In the genomic region with DNA sequence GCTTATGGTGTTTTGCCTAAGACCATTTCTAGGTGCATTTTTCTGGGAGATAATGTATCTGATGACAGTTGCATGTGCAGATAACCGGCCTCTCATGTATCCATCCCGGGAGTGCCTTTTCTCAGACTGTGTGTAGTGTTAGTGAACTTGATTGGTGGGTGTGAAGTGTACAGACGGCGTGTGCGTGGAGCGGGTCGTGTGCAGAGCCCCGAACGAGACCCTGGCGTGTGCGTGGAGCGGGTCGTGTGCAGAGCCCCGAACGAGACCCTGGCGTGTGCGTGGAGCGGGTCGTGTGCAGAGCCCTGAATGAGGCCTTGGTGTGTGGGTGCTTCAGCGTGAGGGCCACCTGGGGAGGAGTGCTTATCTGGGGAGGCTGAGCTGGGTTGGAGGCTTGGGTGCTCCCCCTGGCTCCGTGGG, we compare ENCODE assay signal across 1 cellular context.
A peak's percentile ranks its signal among the peaks of the same experiment; 100 is the strongest.
TF ChIP-seq lines count a peak whose summit lies in the region.

No MANE protein-coding gene starts in this region.

TF ChIP-seq in K562, 482 proteins besides CTCF, POLR2A, EP300 and RAD21 (continued from another document and continues in another):
- TF ChIP-seq STAT6 (CRISPR knock-in tag; IDR thresholded peaks at IDR 0.05): no peak
- no peak for TF ChIP-seq MLX (CRISPR knock-in tag; conservative IDR thresholded peaks at IDR 0.05)
- TF ChIP-seq SREBF1 (IDR thresholded peaks at IDR 0.05; ENCODE audit: borderline replicate concordance, low read depth, low read length): no peak
- TF ChIP-seq TEAD2 (tag; IDR thresholded peaks at IDR 0.05): no peak
- TF ChIP-seq ZNF507 (tag; conservative IDR thresholded peaks at IDR 0.05): no peak
- TF ChIP-seq U2AF2 (optimal IDR thresholded peaks at IDR 0.05; ENCODE audit: low read depth, low read length): no peak
- peak; percentile 86 for TF ChIP-seq TAL1 (IDR thresholded peaks at IDR 0.05)
- TF ChIP-seq WHSC1 (IDR thresholded peaks at IDR 0.05; ENCODE audit: low read length): no peak
- TF ChIP-seq SMARCA4 (IDR thresholded peaks at IDR 0.05): peak; percentile 82
- TF ChIP-seq THRA (IDR thresholded peaks at IDR 0.05): no peak
- no peak for TF ChIP-seq TAF15 (IDR thresholded peaks at IDR 0.05; ENCODE audit: low read depth, low read length)
- TF ChIP-seq ZNF584 (CRISPR knock-in tag; IDR thresholded peaks at IDR 0.05; ENCODE audit: low read depth): no peak
- TF ChIP-seq, protein P1, sequence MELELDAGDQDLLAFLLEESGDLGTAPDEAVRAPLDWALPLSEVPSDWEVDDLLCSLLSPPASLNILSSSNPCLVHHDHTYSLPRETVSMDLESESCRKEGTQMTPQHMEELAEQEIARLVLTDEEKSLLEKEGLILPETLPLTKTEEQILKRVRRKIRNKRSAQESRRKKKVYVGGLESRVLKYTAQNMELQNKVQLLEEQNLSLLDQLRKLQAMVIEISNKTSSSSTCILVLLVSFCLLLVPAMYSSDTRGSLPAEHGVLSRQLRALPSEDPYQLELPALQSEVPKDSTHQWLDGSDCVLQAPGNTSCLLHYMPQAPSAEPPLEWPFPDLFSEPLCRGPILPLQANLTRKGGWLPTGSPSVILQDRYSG (tag; conservative IDR thresholded peaks at IDR 0.05; ENCODE audit: low read depth): no peak
- TF ChIP-seq ZSCAN29 (IDR thresholded peaks at IDR 0.05): no peak
- peak; percentile 65 for TF ChIP-seq MEIS2 (IDR thresholded peaks at IDR 0.05; ENCODE audit: partially characterized antibody)
- no peak for TF ChIP-seq NFE2 (IDR thresholded peaks at IDR 0.05; ENCODE audit: low read depth)
- TF ChIP-seq, protein P2, sequence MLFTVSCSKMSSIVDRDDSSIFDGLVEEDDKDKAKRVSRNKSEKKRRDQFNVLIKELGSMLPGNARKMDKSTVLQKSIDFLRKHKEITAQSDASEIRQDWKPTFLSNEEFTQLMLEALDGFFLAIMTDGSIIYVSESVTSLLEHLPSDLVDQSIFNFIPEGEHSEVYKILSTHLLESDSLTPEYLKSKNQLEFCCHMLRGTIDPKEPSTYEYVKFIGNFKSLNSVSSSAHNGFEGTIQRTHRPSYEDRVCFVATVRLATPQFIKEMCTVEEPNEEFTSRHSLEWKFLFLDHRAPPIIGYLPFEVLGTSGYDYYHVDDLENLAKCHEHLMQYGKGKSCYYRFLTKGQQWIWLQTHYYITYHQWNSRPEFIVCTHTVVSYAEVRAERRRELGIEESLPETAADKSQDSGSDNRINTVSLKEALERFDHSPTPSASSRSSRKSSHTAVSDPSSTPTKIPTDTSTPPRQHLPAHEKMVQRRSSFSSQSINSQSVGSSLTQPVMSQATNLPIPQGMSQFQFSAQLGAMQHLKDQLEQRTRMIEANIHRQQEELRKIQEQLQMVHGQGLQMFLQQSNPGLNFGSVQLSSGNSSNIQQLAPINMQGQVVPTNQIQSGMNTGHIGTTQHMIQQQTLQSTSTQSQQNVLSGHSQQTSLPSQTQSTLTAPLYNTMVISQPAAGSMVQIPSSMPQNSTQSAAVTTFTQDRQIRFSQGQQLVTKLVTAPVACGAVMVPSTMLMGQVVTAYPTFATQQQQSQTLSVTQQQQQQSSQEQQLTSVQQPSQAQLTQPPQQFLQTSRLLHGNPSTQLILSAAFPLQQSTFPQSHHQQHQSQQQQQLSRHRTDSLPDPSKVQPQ (CRISPR knock-in tag; IDR thresholded peaks at IDR 0.05; ENCODE audit: borderline replicate concordance): no peak
- no peak for TF ChIP-seq NR2F6 (CRISPR knock-in tag; IDR thresholded peaks at IDR 0.05)
- no peak for TF ChIP-seq JUNB (CRISPR knock-in tag; conservative IDR thresholded peaks at IDR 0.05)
- 0 out of 2 replicates have a peak, but pooled peaks have one; percentile 22 for TF ChIP-seq MEF2D (tag; conservative IDR thresholded peaks at IDR 0.05; ENCODE audit: low read depth)
- peak; percentile 91 for TF ChIP-seq ARID1B (IDR thresholded peaks at IDR 0.05)
- TF ChIP-seq, protein P3, sequence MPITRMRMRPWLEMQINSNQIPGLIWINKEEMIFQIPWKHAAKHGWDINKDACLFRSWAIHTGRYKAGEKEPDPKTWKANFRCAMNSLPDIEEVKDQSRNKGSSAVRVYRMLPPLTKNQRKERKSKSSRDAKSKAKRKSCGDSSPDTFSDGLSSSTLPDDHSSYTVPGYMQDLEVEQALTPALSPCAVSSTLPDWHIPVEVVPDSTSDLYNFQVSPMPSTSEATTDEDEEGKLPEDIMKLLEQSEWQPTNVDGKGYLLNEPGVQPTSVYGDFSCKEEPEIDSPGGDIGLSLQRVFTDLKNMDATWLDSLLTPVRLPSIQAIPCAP (CRISPR knock-in tag; IDR thresholded peaks at IDR 0.05; ENCODE audit: borderline replicate concordance): no peak
- no peak for TF ChIP-seq NKRF (IDR thresholded peaks at IDR 0.05; ENCODE audit: borderline replicate concordance)
- TF ChIP-seq ZNF740 (CRISPR knock-in tag; IDR thresholded peaks at IDR 0.05): no peak
- TF ChIP-seq ZNF740 (tag; IDR thresholded peaks at IDR 0.05): no peak
- TF ChIP-seq ZNF165 (CRISPR knock-in tag; IDR thresholded peaks at IDR 0.05; ENCODE audit: borderline replicate concordance): no peak
- no peak for TF ChIP-seq SIX5 (IDR thresholded peaks at IDR 0.05; ENCODE audit: borderline replicate concordance in 1 of 2, insufficient read depth in 1 of 2, low read depth in 1 of 2, low read length in 2 of 2)
- TF ChIP-seq, protein P4, sequence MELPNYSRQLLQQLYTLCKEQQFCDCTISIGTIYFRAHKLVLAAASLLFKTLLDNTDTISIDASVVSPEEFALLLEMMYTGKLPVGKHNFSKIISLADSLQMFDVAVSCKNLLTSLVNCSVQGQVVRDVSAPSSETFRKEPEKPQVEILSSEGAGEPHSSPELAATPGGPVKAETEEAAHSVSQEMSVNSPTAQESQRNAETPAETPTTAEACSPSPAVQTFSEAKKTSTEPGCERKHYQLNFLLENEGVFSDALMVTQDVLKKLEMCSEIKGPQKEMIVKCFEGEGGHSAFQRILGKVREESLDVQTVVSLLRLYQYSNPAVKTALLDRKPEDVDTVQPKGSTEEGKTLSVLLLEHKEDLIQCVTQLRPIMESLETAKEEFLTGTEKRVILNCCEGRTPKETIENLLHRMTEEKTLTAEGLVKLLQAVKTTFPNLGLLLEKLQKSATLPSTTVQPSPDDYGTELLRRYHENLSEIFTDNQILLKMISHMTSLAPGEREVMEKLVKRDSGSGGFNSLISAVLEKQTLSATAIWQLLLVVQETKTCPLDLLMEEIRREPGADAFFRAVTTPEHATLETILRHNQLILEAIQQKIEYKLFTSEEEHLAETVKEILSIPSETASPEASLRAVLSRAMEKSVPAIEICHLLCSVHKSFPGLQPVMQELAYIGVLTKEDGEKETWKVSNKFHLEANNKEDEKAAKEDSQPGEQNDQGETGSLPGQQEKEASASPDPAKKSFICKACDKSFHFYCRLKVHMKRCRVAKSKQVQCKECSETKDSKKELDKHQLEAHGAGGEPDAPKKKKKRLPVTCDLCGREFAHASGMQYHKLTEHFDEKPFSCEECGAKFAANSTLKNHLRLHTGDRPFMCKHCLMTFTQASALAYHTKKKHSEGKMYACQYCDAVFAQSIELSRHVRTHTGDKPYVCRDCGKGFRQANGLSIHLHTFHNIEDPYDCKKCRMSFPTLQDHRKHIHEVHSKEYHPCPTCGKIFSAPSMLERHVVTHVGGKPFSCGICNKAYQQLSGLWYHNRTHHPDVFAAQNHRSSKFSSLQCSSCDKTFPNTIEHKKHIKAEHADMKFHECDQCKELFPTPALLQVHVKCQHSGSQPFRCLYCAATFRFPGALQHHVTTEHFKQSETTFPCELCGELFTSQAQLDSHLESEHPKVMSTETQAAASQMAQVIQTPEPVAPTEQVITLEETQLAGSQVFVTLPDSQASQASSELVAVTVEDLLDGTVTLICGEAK (IDR thresholded peaks at IDR 0.05): no peak
- TF ChIP-seq, protein P4 (CRISPR knock-in tag; IDR thresholded peaks at IDR 0.05): no peak
- no peak for TF ChIP-seq ZNF707 (CRISPR knock-in tag; conservative IDR thresholded peaks at IDR 0.05)
- no peak for TF ChIP-seq HNRNPL (IDR thresholded peaks at IDR 0.05; ENCODE audit: low read depth, low read length)
- peak; percentile 70 for TF ChIP-seq CCNT2 (IDR thresholded peaks at IDR 0.05; ENCODE audit: borderline replicate concordance, extremely low read depth, insufficient read length, low read depth, low read length)
- TF ChIP-seq NR2C2 (CRISPR knock-in tag; IDR thresholded peaks at IDR 0.05): no peak
- TF ChIP-seq NR2C2 (tag; IDR thresholded peaks at IDR 0.05): no peak
- peak; percentile 81 for TF ChIP-seq SMAD4 (CRISPR knock-in tag; conservative IDR thresholded peaks at IDR 0.05)
- TF ChIP-seq FOSL1 (tag; conservative IDR thresholded peaks at IDR 0.05): peak; percentile 48; the same call in 1 of the 2 replicates
- no peak for TF ChIP-seq CBX5 (IDR thresholded peaks at IDR 0.05; ENCODE audit: borderline replicate concordance, low read depth)
